Comparison of ENCODE assay signal across 1 cellular context in the genomic region with DNA sequence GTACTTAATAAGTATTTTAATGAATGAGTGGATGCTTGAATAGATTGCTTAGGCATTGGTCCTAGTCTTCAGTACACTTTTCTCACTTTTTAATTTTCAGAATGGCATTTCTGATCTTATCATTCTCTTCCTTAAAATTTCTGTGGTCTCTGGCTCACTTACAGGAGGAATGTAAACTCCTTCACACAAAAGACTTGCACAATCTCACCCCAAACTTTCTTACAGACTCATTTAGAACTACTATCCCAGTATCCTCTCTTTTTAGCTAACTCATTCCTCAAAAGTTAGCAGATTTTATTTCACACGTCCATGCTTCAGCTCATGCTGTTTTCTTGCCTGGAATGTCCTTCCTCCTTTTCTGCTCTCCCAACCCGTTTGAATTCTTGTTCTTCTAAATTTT.
TF ChIP-seq lines count a peak whose summit lies in the region.

No MANE protein-coding gene starts in this region.

TF ChIP-seq in H1, 55 proteins besides CTCF, POLR2A, EP300 and RAD21:
- TF ChIP-seq SP2 (IDR thresholded peaks at IDR 0.05; ENCODE audit: low read length): no peak
- TF ChIP-seq BRCA1 (IDR thresholded peaks at IDR 0.05; ENCODE audit: low read depth, low read length): no peak
- no peak for TF ChIP-seq CREB1 (IDR thresholded peaks at IDR 0.05)
TF ChIP-seq in H1: peak in this region for 0.
